Comparison of ENCODE assay signal across 32 cellular contexts in the genomic region with DNA sequence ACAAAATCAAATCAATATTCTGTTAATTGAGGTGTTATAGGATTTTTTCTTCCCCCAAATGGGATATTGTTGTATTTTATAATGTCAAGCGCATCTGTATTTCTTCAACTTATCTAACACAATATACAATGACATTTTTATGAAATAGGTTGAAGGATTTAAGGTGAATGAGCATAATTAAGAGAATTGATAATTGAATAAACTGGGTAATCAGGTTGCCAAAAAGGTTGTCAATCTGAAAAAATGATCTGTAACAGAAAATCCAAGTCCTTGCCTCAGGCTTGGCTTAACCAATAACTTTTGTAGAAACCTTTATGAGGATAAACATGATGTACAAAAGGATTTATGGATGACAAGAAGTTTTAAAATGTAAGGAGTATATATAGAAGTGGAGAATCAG.
DNase-seq lines count a peak whose midpoint lies in the region; ATAC-seq and TF ChIP-seq lines count a peak whose summit lies in the region.
"Had no signal": no experiment of that assay in that cellular context is flagged by ENCODE, and none has a peak within 500 bp of the region (broad histone marks: within the 10 kb centered on the region; RNA-seq: fewer than 3 reads in every experiment).

No MANE protein-coding gene starts in this region.

- no peaks in the 10 kb centered on the region for H3F3A ChIP-seq in SK-N-SH (replicated peaks; ENCODE audit: insufficient read depth)
- H3F3A ChIP-seq in MM.1S (ENCODE audit: insufficient read depth, low read length), result no peaks in the 10 kb centered on the region

- H3K4me2 ChIP-seq in SK-N-SH (no peak overlapping the region), MM.1S (ENCODE audit: low read depth, low read length) (no peak overlapping the region)
- H3K4me2 ChIP-seq: A549; BLaER1; BLaER1 treated with 17β-estradiol and CSF1 and Interleukin-3, amounts not matched to agents 10 nM and 100 nM had no signal

- H3K27ac ChIP-seq in SK-N-SH (ENCODE audit: low read depth in 2 of 2, low read length in 1 of 2) (peak overlapping the region in 1 of 2 experiments; percentile 72; a peak in 2 of 4 replicates), MM.1S (ENCODE audit: low read length) (no peak overlapping the region), WERI-Rb-1 (no peak overlapping the region), transverse colon (no peak overlapping the region)
- H3K27ac ChIP-seq: 22Rv1; A549; BLaER1; BLaER1 treated with 17β-estradiol and CSF1 and Interleukin-3, amounts not matched to agents 10 nM and 100 nM; C4-2B had no signal

- 69% methylated on average over 1 of the region's 1 CpG for WGBS in SK-N-SH (ENCODE audit: low lambda C conversion rate)
- WGBS in transverse colon (ENCODE audit: low coverage in 1 of 2), 2 donors, result 85 to 94% methylated on average over 1 of the region's 1 CpG

- DNase-seq in SK-N-SH, result no peak
- peak; percentile 29 for DNase-seq in BE2C
- peak; percentile 67 for DNase-seq in SK-N-DZ (ENCODE audit: low spot score)
- DNase-seq in left kidney (ENCODE audit: low read depth, low spot score), result peak; percentile 3
- no peak for DNase-seq in MM.1S
- DNase-seq in WERI-Rb-1, result no peak
- no peak for DNase-seq in transverse colon
- DNase-seq: 8988T; ACHN; AML-193; C1 segment of cervical spinal cord; Caco-2; Calu3; CD4-positive, alpha-beta memory T cell; CD4-positive, alpha-beta T cell; CD4-positive, CD25-positive, alpha-beta regulatory T cell; CD8-positive, alpha-beta memory T cell; CD8-positive, alpha-beta T cell; COR-L47; DMS 273 treated with DMSO at 0.1 percent for 48 hours; DMS153; DMS53; DMS79; DMS79 treated with DMSO at 0.1 percent for 48 hours; DND-41; EL had no signal

- H3K4me1 ChIP-seq in SK-N-SH (ENCODE audit: control insufficient read depth in 1 of 2, insufficient read depth in 2 of 2, low read depth in 1 of 2, low read length in 1 of 2) (peaks cover 0 to 4% of the 10 kb centered on the region in 2 experiments; a peak in 2 of 4 replicates), BE2C (peaks cover 27% of the 10 kb centered on the region), MM.1S (ENCODE audit: low read length) (no peaks in the 10 kb centered on the region), transverse colon (no peaks in the 10 kb centered on the region)
- H3K4me1 ChIP-seq: A549; BLaER1; BLaER1 treated with 17β-estradiol and CSF1 and Interleukin-3, amounts not matched to agents 10 nM and 100 nM; Caco-2 had no signal

- H3K9me2 ChIP-seq in SK-N-SH, result no peaks in the 10 kb centered on the region
- no peaks in the 10 kb centered on the region for H3K9me2 ChIP-seq in MM.1S (replicated peaks; ENCODE audit: insufficient read depth, low read length)

- H3K9me3 ChIP-seq in SK-N-SH (no peaks in the 10 kb centered on the region), BE2C (no peaks in the 10 kb centered on the region), MM.1S (replicated peaks; ENCODE audit: insufficient read depth, low read length) (no peaks in the 10 kb centered on the region), WERI-Rb-1 (ENCODE audit: severe bottlenecking) (no peaks in the 10 kb centered on the region), transverse colon (no peaks in the 10 kb centered on the region)
- H3K9me3 ChIP-seq: A549; BLaER1; BLaER1 treated with 17β-estradiol and CSF1 and Interleukin-3, amounts not matched to agents 10 nM and 100 nM; Caco-2 had no signal

- H3K79me2 ChIP-seq in SK-N-SH (ENCODE audit: insufficient read depth) (no peaks in the 10 kb centered on the region), MM.1S (ENCODE audit: low read length) (no peaks in the 10 kb centered on the region)

- H4K20me1 ChIP-seq in SK-N-SH (ENCODE audit: insufficient read depth), result no peaks in the 10 kb centered on the region
- no peaks in the 10 kb centered on the region for H4K20me1 ChIP-seq in MM.1S (ENCODE audit: insufficient read depth, low read length)
- H4K20me1 ChIP-seq: BLaER1; BLaER1 treated with 17β-estradiol and CSF1 and Interleukin-3, amounts not matched to agents 10 nM and 100 nM had no signal

- POLR2A ChIA-PET in SK-N-SH (lab: Yijun Ruan, JAX), result no interaction called here

- in situ Hi-C loops in transverse colon (cut with MboI; ENCODE audit: low pct_ligation_motif_present in 1 of 4, low pct_unique_long_range_greater_than_20kb in 1 of 4, low sequenced_read_pairs in 3 of 4), result no loop called here

- no peak for TF ChIP-seq RAD21 in SK-N-SH (IDR thresholded peaks at IDR 0.05; ENCODE audit: low read length)

- H2AFZ ChIP-seq in SK-N-SH (ENCODE audit: low read depth), result no peak overlapping the region
- no peak overlapping the region for H2AFZ ChIP-seq in MM.1S (ENCODE audit: low read length)

- no peaks in the 10 kb centered on the region for H3K36me3 ChIP-seq in SK-N-SH (replicated peaks in 1 of 2; ENCODE audit: control insufficient read depth in 1 of 2, insufficient read depth in 2 of 2, low read length in 1 of 2)
- H3K36me3 ChIP-seq in BE2C, result no peaks in the 10 kb centered on the region
- H3K36me3 ChIP-seq in MM.1S (replicated peaks; ENCODE audit: insufficient read depth, low read length), result no peaks in the 10 kb centered on the region
- no peaks in the 10 kb centered on the region for H3K36me3 ChIP-seq in WERI-Rb-1
- no peaks in the 10 kb centered on the region for H3K36me3 ChIP-seq in transverse colon
- H3K36me3 ChIP-seq: BLaER1; BLaER1 treated with 17β-estradiol and CSF1 and Interleukin-3, amounts not matched to agents 10 nM and 100 nM had no signal

- no peaks in the 10 kb centered on the region for H3K27me3 ChIP-seq in SK-N-SH (ENCODE audit: insufficient read depth)
- H3K27me3 ChIP-seq in BE2C, result no peaks in the 10 kb centered on the region
- H3K27me3 ChIP-seq in MM.1S (replicated peaks; ENCODE audit: insufficient read depth, low read length), result no peaks in the 10 kb centered on the region
- H3K27me3 ChIP-seq in WERI-Rb-1 (ENCODE audit: insufficient read depth, low read depth, severe bottlenecking), result no peaks in the 10 kb centered on the region
- H3K27me3 ChIP-seq in transverse colon, result no peaks in the 10 kb centered on the region
- H3K27me3 ChIP-seq: BLaER1; BLaER1 treated with 17β-estradiol and CSF1 and Interleukin-3, amounts not matched to agents 10 nM and 100 nM had no signal

- peak in 1 of 2 experiments; percentile 77; a peak in 2 of 4 replicates for TF ChIP-seq EP300 in SK-N-SH (IDR thresholded peaks at IDR 0.05; ENCODE audit: borderline replicate concordance in 1 of 2, low read depth in 1 of 2, low read length in 1 of 2)
- no peak for TF ChIP-seq EP300 in transverse colon (IDR thresholded peaks at IDR 0.05; ENCODE audit: low read depth)

- intact Hi-C loops in transverse colon (cut with DNase I; ENCODE audit: low total_unique reads), result no loop called here

- H3K9ac ChIP-seq in SK-N-SH, result no peak overlapping the region
- no peak overlapping the region for H3K9ac ChIP-seq in MM.1S (ENCODE audit: low read length)
- H3K9ac ChIP-seq: BLaER1; BLaER1 treated with 17β-estradiol and CSF1 and Interleukin-3, amounts not matched to agents 10 nM and 100 nM had no signal

- CTCF ChIA-PET in SK-N-SH (lab: Yijun Ruan, JAX), result interaction anchor here (0.7 kb wide), 1 partner anchor 1723 kb away, joined by 3 read pairs; no protein-coding TSS in a partner anchor

- no peak for ATAC-seq in SK-N-SH treated with all-trans-retinoic acid at 6 μM for 48 hours
- ATAC-seq: A549; CD8-positive, alpha-beta T cell had no signal

- no peak for TF ChIP-seq CTCF in SK-N-SH (IDR thresholded peaks at IDR 0.05)
- TF ChIP-seq CTCF in BE2C (IDR thresholded peaks at IDR 0.05; ENCODE audit: low read depth, low read length), result no peak
- no peak for TF ChIP-seq CTCF in MM.1S (IDR thresholded peaks at IDR 0.05; ENCODE audit: low read length)
- TF ChIP-seq CTCF in WERI-Rb-1 (IDR thresholded peaks at IDR 0.05; ENCODE audit: low read depth, low read length), result no peak
- no peak for TF ChIP-seq CTCF in transverse colon (IDR thresholded peaks at IDR 0.05)

- H3K4me3 ChIP-seq in SK-N-SH (ENCODE audit: low read depth in 2 of 2, low read length in 1 of 2) (no peak overlapping the region), BE2C (ENCODE audit: low read depth, low read length) (no peak overlapping the region), MM.1S (ENCODE audit: low read length) (no peak overlapping the region), WERI-Rb-1 (ENCODE audit: low read depth, low read length) (no peak overlapping the region), transverse colon (no peak overlapping the region)
- H3K4me3 ChIP-seq: A549; BLaER1; BLaER1 treated with 17β-estradiol and CSF1 and Interleukin-3, amounts not matched to agents 10 nM and 100 nM had no signal

- TF ChIP-seq POLR2A in transverse colon (IDR thresholded peaks at IDR 0.05), result no peak

TF ChIP-seq in SK-N-SH, 30 proteins besides CTCF, POLR2A, EP300 and RAD21:
- no peak for TF ChIP-seq GABPA (IDR thresholded peaks at IDR 0.05; ENCODE audit: low read depth)
- TF ChIP-seq GATA2 (CRISPR knock-in tag; IDR thresholded peaks at IDR 0.05), result peak; percentile 39

TF ChIP-seq in SK-N-SH treated with all-trans-retinoic acid at 6 μM for 48 hours, 23 proteins besides CTCF, POLR2A, EP300 and RAD21 (continues in another document):
- TF ChIP-seq BACH2 (CRISPR knock-in tag; IDR thresholded peaks at IDR 0.05; ENCODE audit: borderline replicate concordance), result no peak
- no peak for TF ChIP-seq ISL1 (CRISPR knock-in tag; IDR thresholded peaks at IDR 0.05)
- TF ChIP-seq, protein P1, sequence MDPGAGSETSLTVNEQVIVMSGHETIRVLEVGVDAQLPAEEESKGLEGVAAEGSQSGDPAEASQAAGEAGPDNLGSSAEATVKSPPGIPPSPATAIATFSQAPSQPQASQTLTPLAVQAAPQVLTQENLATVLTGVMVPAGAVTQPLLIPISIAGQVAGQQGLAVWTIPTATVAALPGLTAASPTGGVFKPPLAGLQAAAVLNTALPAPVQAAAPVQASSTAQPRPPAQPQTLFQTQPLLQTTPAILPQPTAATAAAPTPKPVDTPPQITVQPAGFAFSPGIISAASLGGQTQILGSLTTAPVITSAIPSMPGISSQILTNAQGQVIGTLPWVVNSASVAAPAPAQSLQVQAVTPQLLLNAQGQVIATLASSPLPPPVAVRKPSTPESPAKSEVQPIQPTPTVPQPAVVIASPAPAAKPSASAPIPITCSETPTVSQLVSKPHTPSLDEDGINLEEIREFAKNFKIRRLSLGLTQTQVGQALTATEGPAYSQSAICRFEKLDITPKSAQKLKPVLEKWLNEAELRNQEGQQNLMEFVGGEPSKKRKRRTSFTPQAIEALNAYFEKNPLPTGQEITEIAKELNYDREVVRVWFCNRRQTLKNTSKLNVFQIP (CRISPR knock-in tag; IDR thresholded peaks at IDR 0.05; ENCODE audit: borderline replicate concordance, low read depth), result no peak
- no peak for TF ChIP-seq ZNF565 (CRISPR knock-in tag; conservative IDR thresholded peaks at IDR 0.05; ENCODE audit: low read depth)
- TF ChIP-seq ZNF70 (CRISPR knock-in tag; IDR thresholded peaks at IDR 0.05), result no peak
- no peak for TF ChIP-seq ZFP3 (CRISPR knock-in tag; IDR thresholded peaks at IDR 0.05)
- no peak for TF ChIP-seq PPARA (CRISPR knock-in tag; IDR thresholded peaks at IDR 0.05; ENCODE audit: borderline replicate concordance)
- TF ChIP-seq TOX (CRISPR knock-in tag; IDR thresholded peaks at IDR 0.05; ENCODE audit: borderline replicate concordance), result no peak
- no peak for TF ChIP-seq TCF4 (CRISPR knock-in tag; IDR thresholded peaks at IDR 0.05; ENCODE audit: borderline replicate concordance)
- no peak for TF ChIP-seq ZNF8 (CRISPR knock-in tag; IDR thresholded peaks at IDR 0.05)
- no peak for TF ChIP-seq RARB (CRISPR knock-in tag; IDR thresholded peaks at IDR 0.05)
- no peak for TF ChIP-seq CSDC2 (CRISPR knock-in tag; IDR thresholded peaks at IDR 0.05)

Comparison
In these comparisons a context has a peak if more than half of its experiments do, and no peak if none do; other contexts are left out.
1. DNase-seq: peak in BE2C (single experiment), SK-N-DZ (single experiment) and left kidney (single experiment); none in SK-N-SH (single experiment), MM.1S (single experiment), WERI-Rb-1 (single experiment) and transverse colon (single experiment).